13 cellular contexts compared by ENCODE assay signal in genomic region chr20:63701329-63702035, GRCh38. TPM values are rescaled to one million over a fixed set of nuclear protein-coding genes. Genes with fewer than 3 reads are reported as not detected.
DNase-seq lines count a peak whose midpoint lies in the region; ATAC-seq and TF ChIP-seq lines count a peak whose summit lies in the region.
"Had no signal": no experiment of that assay in that cellular context is flagged by ENCODE, and none has a peak within 500 bp of the region (broad histone marks: within the 10 kb centered on the region; RNA-seq: fewer than 3 reads in every experiment).

No MANE protein-coding gene starts in this region.

- H3K4me3 Mint-ChIP-seq in activated T-cell treated with anti-CD3 and anti-CD28 coated beads, Interleukin-2, amount 50 U/mL, for 24 hours, result no peak overlapping the region
- H3K4me3 Mint-ChIP-seq: activated B cell treated with CpG ODN at 0.5 μM for 24 hours had no signal

- no peaks in the 10 kb centered on the region for H3K9me3 Mint-ChIP-seq in activated T-cell treated with anti-CD3 and anti-CD28 coated beads, Interleukin-2, amount 50 U/mL, for 24 hours
- H3K9me3 Mint-ChIP-seq: activated B cell treated with CpG ODN at 0.5 μM for 24 hours had no signal

- no peaks in the 10 kb centered on the region for H3K27me3 ChIP-seq in effector memory CD4-positive, alpha-beta T cell (replicated peaks; ENCODE audit: control insufficient read depth, insufficient read depth, low read length, poor library complexity, severe bottlenecking)
- H3K27me3 ChIP-seq in sigmoid colon (no peaks in the 10 kb centered on the region), foreskin keratinocyte (no peaks in the 10 kb centered on the region)
- H3K27me3 ChIP-seq: ovary had no signal

- H3K9me3 ChIP-seq in HEK293 (ENCODE audit: control insufficient read depth, insufficient read depth, low read depth, low read length) (no peaks in the 10 kb centered on the region), sigmoid colon (no peaks in the 10 kb centered on the region)
- H3K9me3 ChIP-seq in effector memory CD4-positive, alpha-beta T cell (ENCODE audit: control insufficient read depth, low read length), result no peaks in the 10 kb centered on the region
- H3K9me3 ChIP-seq: ovary had no signal

- intact Hi-C loops in sigmoid colon (cut with DNase I), result no loop called here

- no peak for TF ChIP-seq EP300 in sigmoid colon (IDR thresholded peaks at IDR 0.05)

- no peak for TF ChIP-seq POLR2A in sigmoid colon (IDR thresholded peaks at IDR 0.05)

- WGBS in sigmoid colon, 2 donors, result 80 to 85% methylated on average over 14 of the region's 14 CpGs

- H3K4me3 ChIP-seq in HEK293 (ENCODE audit: low read depth, low read length) (no peak overlapping the region), sigmoid colon (no peak overlapping the region)
- H3K4me3 ChIP-seq in effector memory CD4-positive, alpha-beta T cell (ENCODE audit: insufficient read depth, low read depth, low read length, poor library complexity, severe bottlenecking), result no peak overlapping the region
- H3K4me3 ChIP-seq: ovary had no signal

- H3K27ac ChIP-seq in HEK293 (ENCODE audit: extremely low read depth, low read depth, low read length) (no peak overlapping the region), sigmoid colon (no peak overlapping the region), foreskin keratinocyte (no peak overlapping the region)
- H3K27ac ChIP-seq in effector memory CD4-positive, alpha-beta T cell (ENCODE audit: insufficient read depth, low read length, poor library complexity, severe bottlenecking), result peak overlapping the region; percentile 19
- H3K27ac ChIP-seq: ovary had no signal

- CTCF ChIA-PET in HEK293 (lab: Yijun Ruan, JAX), result no interaction called here

- H3K27ac Mint-ChIP-seq in activated T-cell treated with anti-CD3 and anti-CD28 coated beads, Interleukin-2, amount 50 U/mL, for 24 hours, result peak overlapping the region; percentile 57
- H3K27ac Mint-ChIP-seq: activated B cell treated with CpG ODN at 0.5 μM for 24 hours had no signal

- no peak for DNase-seq in activated T-cell treated with anti-CD3 and anti-CD28 coated beads, Interleukin-2, amount 50 U/mL, for 24 hours
- no peak for DNase-seq in activated T-cell treated with anti-CD3 and anti-CD28 coated beads, Interleukin-2, amount 50 U/mL, for 1 hour
- no peak for DNase-seq in effector memory CD4-positive, alpha-beta T cell
- DNase-seq in sigmoid colon, result peak; percentile 64
- DNase-seq in T1000 (lab: John Stamatoyannopoulos, UW), result no peak
- no peak for DNase-seq in foreskin keratinocyte
- DNase-seq: activated B cell treated with CpG ODN at 0.5 μM for 24 hours, MV-4-11, NCI-H2227 treated with DMSO at 0.1 percent for 48 hours, OCI-M1 had no signal

- H3K36me3 ChIP-seq in HEK293 (ENCODE audit: control insufficient read depth in 2 of 2, insufficient read depth in 1 of 2, low read length in 2 of 2) (peaks cover 0 to 46% of the 10 kb centered on the region in 2 experiments; a peak in 1 of 3 replicates), sigmoid colon (peaks cover 0 to 42% (median 10%) of the 10 kb centered on the region in 4 donors)
- peaks cover 32% of the 10 kb centered on the region for H3K36me3 ChIP-seq in effector memory CD4-positive, alpha-beta T cell (ENCODE audit: control insufficient read depth, insufficient read depth, low read length)
- H3K36me3 ChIP-seq: ovary had no signal

- H3K4me1 ChIP-seq in HEK293 (ENCODE audit: control insufficient read depth, insufficient read depth, low read length) (no peaks in the 10 kb centered on the region), sigmoid colon (peaks cover 0 to 41% (median 37%) of the 10 kb centered on the region in 4 donors), foreskin keratinocyte (peaks cover 11% of the 10 kb centered on the region)
- H3K4me1 ChIP-seq in effector memory CD4-positive, alpha-beta T cell (ENCODE audit: control insufficient read depth, insufficient read depth, low read length, poor library complexity, severe bottlenecking), result peaks cover 33% of the 10 kb centered on the region

- peaks cover 52% of the 10 kb centered on the region for H3K4me1 Mint-ChIP-seq in activated T-cell treated with anti-CD3 and anti-CD28 coated beads, Interleukin-2, amount 50 U/mL, for 24 hours (ENCODE audit: low read depth)

- ATAC-seq in HG02840 (IDR thresholded peaks at IDR 0.05; ENCODE audit: low FRiP score, unreplicated experiment), result no peak
- no peak for ATAC-seq in foreskin keratinocyte

- peaks cover 62% of the 10 kb centered on the region for H3K36me3 Mint-ChIP-seq in activated T-cell treated with anti-CD3 and anti-CD28 coated beads, Interleukin-2, amount 50 U/mL, for 24 hours (ENCODE audit: low read depth)

- POLR2A ChIA-PET in HEK293 (lab: Yijun Ruan, JAX), result interaction anchor here (0.6 kb wide), 1 partner anchor 18 kb away, joined by 4 read pairs; no protein-coding TSS in a partner anchor

- H3K27me3 Mint-ChIP-seq in activated T-cell treated with anti-CD3 and anti-CD28 coated beads, Interleukin-2, amount 50 U/mL, for 24 hours, result no peaks in the 10 kb centered on the region
- H3K27me3 Mint-ChIP-seq: activated B cell treated with CpG ODN at 0.5 μM for 24 hours had no signal

- no peak for TF ChIP-seq CTCF in HEK293 (tag by site-specific recombination; IDR thresholded peaks at IDR 0.05)
- no peak for TF ChIP-seq CTCF in sigmoid colon (IDR thresholded peaks at IDR 0.05)
- no peak for TF ChIP-seq CTCF in foreskin keratinocyte (conservative IDR thresholded peaks at IDR 0.05)

TF ChIP-seq in HEK293, 187 proteins besides CTCF, POLR2A, EP300 and RAD21:
- TF ChIP-seq ZNF701 (tag by site-specific recombination; IDR thresholded peaks at IDR 0.05) (no peak), ZIC2 (tag by site-specific recombination; IDR thresholded peaks at IDR 0.05) (peak; percentile 27), GLIS1 (tag by site-specific recombination; IDR thresholded peaks at IDR 0.05) (peak; percentile 98), MYNN (tag by site-specific recombination; IDR thresholded peaks at IDR 0.05; ENCODE audit: borderline replicate concordance) (no peak), SCRT1 (tag by site-specific recombination; IDR thresholded peaks at IDR 0.05; ENCODE audit: borderline replicate concordance) (no peak), ZNF10 (tag by site-specific recombination; IDR thresholded peaks at IDR 0.05) (no peak), GLIS2 (tag by site-specific recombination; IDR thresholded peaks at IDR 0.05) (peak; percentile 41; the same call in 1 of the 2 replicates)

RNA-seq across cellular contexts. Expression of gene TNFRSF6B, which starts 5.0 kb away (rescaled TPM):
- 10 to 100 TPM in 1 of 4 donors, 1 to 10 TPM in 3; 1.8 to 45.5 (median 4.2) TPM for total RNA-seq in sigmoid colon
- polyA plus RNA-seq in sigmoid colon, result 100 to 1,000 TPM in 1 of 3 donors, 1 to 10 TPM in 2; 1.2 to 186 (median 4.8) TPM
- 189 and 224 TPM in 2 replicates for total RNA-seq in foreskin keratinocyte
- 245 and 287 TPM in 2 replicates for polyA plus RNA-seq in foreskin keratinocyte
- total RNA-seq: activated B cell treated with CpG ODN at 0.5 μM for 24 hours had no signal

RNA-seq across cellular contexts. Expression of gene ARFRP1, which starts 6.3 kb away (rescaled TPM):
- total RNA-seq in sigmoid colon (10 to 100 TPM; 26.8 to 38.7 (median 28.8) TPM), foreskin keratinocyte (32.3 and 39.2 TPM in 2 replicates)
- polyA plus RNA-seq in sigmoid colon (10 to 100 TPM; 39.1 to 70.2 (median 45.6) TPM), foreskin keratinocyte (43.5 and 49.0 TPM in 2 replicates)

RNA-seq across cellular contexts. Expression of gene ZGPAT, which starts 6.4 kb away (rescaled TPM):
- total RNA-seq in sigmoid colon (10 to 100 TPM; 18.5 to 22.5 (median 19.6) TPM), foreskin keratinocyte (17.1 and 20.9 TPM in 2 replicates)
- polyA plus RNA-seq in sigmoid colon (10 to 100 TPM; 24.0 to 44.9 (median 30.5) TPM), foreskin keratinocyte (23.3 and 24.8 TPM in 2 replicates)

RNA-seq across cellular contexts. Expression of gene LIME1, which starts 35.0 kb away (rescaled TPM):
- total RNA-seq in sigmoid colon (1 to 10 TPM; 4.6 to 7.8 (median 6.4) TPM), foreskin keratinocyte (2.4 and 3.3 TPM in 2 replicates)
- polyA plus RNA-seq in sigmoid colon (10 to 100 TPM in 1 of 3 donors, 1 to 10 TPM in 1, not detected in 1; 4.8 to 35.3 TPM), foreskin keratinocyte (4.4 and 5.3 TPM in 2 replicates)

RNA-seq across cellular contexts. Expression of gene SLC2A4RG, which starts 38.1 kb away (rescaled TPM):
- total RNA-seq in sigmoid colon (10 to 100 TPM; 25.2 to 78.2 (median 54.5) TPM), foreskin keratinocyte (53.2 and 57.0 TPM in 2 replicates)
- polyA plus RNA-seq in sigmoid colon (10 to 100 TPM; 19.7 to 33.0 (median 33.0) TPM), foreskin keratinocyte (89.1 and 100 TPM in 2 replicates)
